In genomic region chr10:87866575-87866974, GRCh38 we compare ENCODE assay signal across 8 cellular contexts. TPM values are rescaled to one million over a fixed set of nuclear protein-coding genes. Genes with fewer than 3 reads are reported as not detected.
DNase-seq lines count a peak whose midpoint lies in the region; ATAC-seq and TF ChIP-seq lines count a peak whose summit lies in the region.

No MANE protein-coding gene starts in this region.

- intact Hi-C loops in esophagus muscularis mucosa (cut with DNase I) (loop anchor here (5.0 kb wide), 1 partner anchor 86 kb away; no protein-coding TSS in a partner anchor), psoas muscle (cut with DNase I) (loop anchor here in 1 of 2 donors (5.0 to 10.0 kb wide), 2 partner anchors 61 to 378 kb away; no protein-coding TSS in a partner anchor)

- H3K4me3 ChIP-seq in GM08714 (ENCODE audit: low read length) (peak overlapping the region; percentile 90; the same call in 1 of the 2 replicates), esophagus muscularis mucosa (peak overlapping the region; percentile 79 to 95 (median 87)), psoas muscle (peak overlapping the region; percentile 77)

- no peaks in the 10 kb centered on the region for H3K9me3 ChIP-seq in esophagus muscularis mucosa
- H3K9me3 ChIP-seq in psoas muscle, result no peaks in the 10 kb centered on the region

- DNase-seq in RKO (ENCODE audit: low spot score) (peak; percentile 30), esophagus muscularis mucosa (ENCODE audit: extremely low spot score) (no peak), psoas muscle (no peak), islet precursor cell (no peak), AML-193 (lab: John Stamatoyannopoulos, UW) (no peak), HUDEP-2 (lab: John Stamatoyannopoulos, UW; ENCODE audit: unreplicated experiment in 76 of 76) (no peak), DMS114 treated with DMSO at 0.1 percent for 48 hours (lab: John Stamatoyannopoulos, UW; ENCODE audit: unreplicated experiment) (no peak)

- H3K36me3 ChIP-seq in esophagus muscularis mucosa (no peaks in the 10 kb centered on the region), psoas muscle (ENCODE audit: insufficient read depth in 1 of 2, low read depth in 1 of 2) (no peaks in the 10 kb centered on the region)

- 6% methylated on average over 3 of the region's 3 CpGs for WGBS in esophagus muscularis mucosa
- 4 to 7% (median 6%) methylated on average over 3 of the region's 3 CpGs for WGBS in psoas muscle, 3 donors

- H3K4me1 ChIP-seq in esophagus muscularis mucosa (peaks cover 12 to 48% (median 45%) of the 10 kb centered on the region in 4 donors), psoas muscle (peaks cover 36% of the 10 kb centered on the region)

- H3K27ac ChIP-seq in esophagus muscularis mucosa (replicated peaks in 1 of 4) (peak overlapping the region; percentile 93 to 99 (median 98)), psoas muscle (peak overlapping the region; percentile 94)

- TF ChIP-seq EP300 in esophagus muscularis mucosa (IDR thresholded peaks at IDR 0.05), result no peak

- no peak for TF ChIP-seq POLR2A in esophagus muscularis mucosa (IDR thresholded peaks at IDR 0.05; ENCODE audit: low read depth)

- ATAC-seq in psoas muscle, result no peak

- H3K27me3 ChIP-seq in esophagus muscularis mucosa (no peaks in the 10 kb centered on the region), psoas muscle (ENCODE audit: insufficient read depth in 3 of 3, low read length in 2 of 3) (no peaks in the 10 kb centered on the region)

- TF ChIP-seq CTCF in esophagus muscularis mucosa (IDR thresholded peaks at IDR 0.05), result no peak
- no peak for TF ChIP-seq CTCF in psoas muscle (IDR thresholded peaks at IDR 0.05)

RNA-seq across cellular contexts. Expression of gene PTEN, which starts 3.1 kb away (rescaled TPM):
- total RNA-seq in esophagus muscularis mucosa, result 100 to 1,000 TPM in 1 of 4 donors, 10 to 100 TPM in 3; 83.2 to 117 (median 94.3) TPM
- total RNA-seq in psoas muscle, result 10 to 100 TPM; 29.8 to 51.9 (median 42.4) TPM
- 10 to 100 TPM; 13.7 to 28.3 (median 14.6) TPM for polyA plus RNA-seq in psoas muscle

RNA-seq across cellular contexts. Expression of gene KLLN, which starts 3.2 kb away (rescaled TPM):
- total RNA-seq in esophagus muscularis mucosa, result under 1 TPM in 3 of 4 donors, not detected in 1; 0.17 to 0.52 (median 0.39) TPM
- total RNA-seq in psoas muscle, result under 1 TPM; 0.22 to 0.43 (median 0.35) TPM
- under 1 TPM; 0.07 to 0.96 (median 0.14) TPM for polyA plus RNA-seq in psoas muscle

RNA-seq across cellular contexts. Expression of gene ATAD1, which starts 48.5 kb away (rescaled TPM):
- total RNA-seq in esophagus muscularis mucosa, result 10 to 100 TPM; 29.1 to 41.3 (median 36.1) TPM
- 10 to 100 TPM; 38.6 to 84.6 (median 52.6) TPM for total RNA-seq in psoas muscle
- polyA plus RNA-seq in psoas muscle, result 10 to 100 TPM; 43.7 to 73.5 (median 58.5) TPM
